In the genomic region with DNA sequence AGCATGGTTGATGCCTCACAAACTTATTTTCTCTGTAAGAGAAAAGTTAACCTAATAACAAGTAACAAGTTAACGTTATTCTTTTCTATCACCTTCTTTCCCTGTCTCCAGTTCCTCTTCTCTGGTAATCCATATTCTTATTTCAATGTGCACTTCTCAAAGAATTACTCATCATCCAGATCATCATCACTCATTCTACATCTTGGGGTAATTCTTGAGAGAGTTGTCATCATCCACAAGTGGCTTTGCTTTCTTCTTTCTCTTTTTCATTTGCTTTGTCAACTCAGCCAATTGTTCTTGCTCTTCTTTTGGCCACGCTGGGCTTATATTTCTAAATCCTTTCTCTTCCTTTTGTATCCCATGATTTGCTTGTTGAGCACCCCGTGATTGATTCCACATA, we compare ENCODE assay signal across 29 cellular contexts. TPM values are rescaled to one million over a fixed set of nuclear protein-coding genes. Genes with fewer than 3 reads are reported as not detected.
A peak's percentile ranks its signal among the peaks of the same experiment; 100 is the strongest.
DNase-seq lines count a peak whose midpoint lies in the region; ATAC-seq and TF ChIP-seq lines count a peak whose summit lies in the region.
"Had no signal": no experiment of that assay in that cellular context is flagged by ENCODE, and none has a peak within 500 bp of the region (broad histone marks: within the 10 kb centered on the region; RNA-seq: fewer than 3 reads in every experiment).

No MANE protein-coding gene starts in this region.

- H3K9ac ChIP-seq in fibroblast of lung (ENCODE audit: insufficient read depth, low read length) = no peak overlapping the region

- H3K36me3 ChIP-seq in PC-9 (ENCODE audit: low read depth) (no peaks in the 10 kb centered on the region), fibroblast of lung (ENCODE audit: control insufficient read depth, insufficient read depth, low read length) (no peaks in the 10 kb centered on the region), heart right ventricle (no peaks in the 10 kb centered on the region)
- H3K36me3 ChIP-seq: adrenal gland, stomach, tibial artery had no signal

- H3K9me3 Mint-ChIP-seq in activated CD4-positive, alpha-beta T cell treated with anti-CD3 and anti-CD28 coated beads for 36 hours (ENCODE audit: low read depth) = no peaks in the 10 kb centered on the region
- H3K9me3 Mint-ChIP-seq in activated CD4-positive, alpha-beta T cell treated with anti-CD3 and anti-CD28 coated beads, Interleukin-2, amount 10 ng/mL, durations not matched to agents 7 days and 5 days = no peaks in the 10 kb centered on the region
- no peaks in the 10 kb centered on the region for H3K9me3 Mint-ChIP-seq in stimulated activated memory B cell treated with anti-CD40 and anti-IgM and Interleukin-4, amounts not matched to agents 10 μg/mL and 1 μg/mL and 100 μg/mL, for 72 hours
- H3K9me3 Mint-ChIP-seq: activated naive CD4-positive, alpha-beta T cell treated with anti-CD3 and anti-CD28 coated beads for 36 hours; CD8-positive, alpha-beta memory T cell; effector memory CD8-positive, alpha-beta T cell; naive thymus-derived CD4-positive, alpha-beta T cell had no signal

- intact Hi-C loops in activated CD4-positive, alpha-beta T cell treated with anti-CD3 and anti-CD28 coated beads for 36 hours (cut with DNase I, micrococcal nuclease) = no loop called here
- intact Hi-C loops in PC-9 (cut with micrococcal nuclease; ENCODE audit: unreplicated experiment) = no loop called here
- intact Hi-C loops in heart right ventricle (cut with DNase I) = no loop called here

- TF ChIP-seq CTCF in PC-9 (conservative IDR thresholded peaks at IDR 0.05) = no peak
- TF ChIP-seq CTCF in fibroblast of lung (conservative IDR thresholded peaks at IDR 0.05 in 1 of 2, IDR thresholded peaks at IDR 0.05 in 1 of 2; ENCODE audit: low read depth in 1 of 2, low read length in 2 of 2) = no peak
- no peak for TF ChIP-seq CTCF in heart right ventricle (IDR thresholded peaks at IDR 0.05)

- no peaks in the 10 kb centered on the region for H3K9me2 ChIP-seq in PC-9 (ENCODE audit: insufficient read depth)

- peak; percentile 63 for ATAC-seq in activated CD4-positive, alpha-beta T cell treated with anti-CD3 and anti-CD28 coated beads for 36 hours
- ATAC-seq in stimulated activated memory B cell treated with anti-CD40 and anti-IgM and Interleukin-4, amounts not matched to agents 10 μg/mL and 1 μg/mL and 100 μg/mL, for 72 hours = no peak
- no peak for ATAC-seq in heart right ventricle
- ATAC-seq in HG02623 (IDR thresholded peaks at IDR 0.05; ENCODE audit: unreplicated experiment) = no peak
- no peak for ATAC-seq in HG03196 (IDR thresholded peaks at IDR 0.05; ENCODE audit: unreplicated experiment)
- ATAC-seq: effector memory CD8-positive, alpha-beta T cell; esophagus mucosa; K562; naive thymus-derived CD4-positive, alpha-beta T cell had no signal

- peaks cover 9% of the 10 kb centered on the region for H3K4me1 Mint-ChIP-seq in activated CD4-positive, alpha-beta T cell treated with anti-CD3 and anti-CD28 coated beads for 36 hours
- no peaks in the 10 kb centered on the region for H3K4me1 Mint-ChIP-seq in activated CD4-positive, alpha-beta T cell treated with anti-CD3 and anti-CD28 coated beads, Interleukin-2, amount 10 ng/mL, durations not matched to agents 7 days and 5 days
- H3K4me1 Mint-ChIP-seq in stimulated activated memory B cell treated with anti-CD40 and anti-IgM and Interleukin-4, amounts not matched to agents 10 μg/mL and 1 μg/mL and 100 μg/mL, for 72 hours = no peaks in the 10 kb centered on the region
- H3K4me1 Mint-ChIP-seq: B cell; CD8-positive, alpha-beta memory T cell had no signal

- H3K27ac ChIP-seq in PC-9 (no peak overlapping the region), fibroblast of lung (ENCODE audit: insufficient read depth, low read length) (no peak overlapping the region), heart right ventricle (no peak overlapping the region)
- H3K27ac ChIP-seq: adrenal gland, stomach, tibial artery had no signal

- no peak for DNase-seq in activated CD4-positive, alpha-beta T cell treated with anti-CD3 and anti-CD28 coated beads for 36 hours
- no peak for DNase-seq in activated CD4-positive, alpha-beta T cell treated with anti-CD3 and anti-CD28 coated beads, Interleukin-2, amount 10 ng/mL, durations not matched to agents 7 days and 5 days
- DNase-seq in PC-9 (no peak), fibroblast of lung (ENCODE audit: low read depth in 2 of 2) (peak in 1 of 2 donors; percentile 61), heart right ventricle (no peak)
- DNase-seq: activated CD4-positive, alpha-beta T cell treated with anti-CD3 and anti-CD28 coated beads, Interleukin-2, amount 50 U/mL, for 1 hour; activated naive CD4-positive, alpha-beta T cell treated with anti-CD3 and anti-CD28 coated beads for 36 hours; adrenal gland; CD8-positive, alpha-beta memory T cell; cortex of kidney; effector memory CD8-positive, alpha-beta T cell; H7; midbrain; naive thymus-derived CD4-positive, alpha-beta T cell; NCI-H1417; NCI-H2081 treated with DMSO at 0.1 percent for 48 hours; NCI-H345; OCI-M1; SHP77; stomach; SW 1271; T-helper 9 cell; tibial artery had no signal

- H3K36me3 Mint-ChIP-seq in activated CD4-positive, alpha-beta T cell treated with anti-CD3 and anti-CD28 coated beads for 36 hours (ENCODE audit: low read depth) = no peaks in the 10 kb centered on the region
- H3K36me3 Mint-ChIP-seq in activated CD4-positive, alpha-beta T cell treated with anti-CD3 and anti-CD28 coated beads, Interleukin-2, amount 10 ng/mL, durations not matched to agents 7 days and 5 days (ENCODE audit: low read depth) = no peaks in the 10 kb centered on the region
- no peaks in the 10 kb centered on the region for H3K36me3 Mint-ChIP-seq in stimulated activated memory B cell treated with anti-CD40 and anti-IgM and Interleukin-4, amounts not matched to agents 10 μg/mL and 1 μg/mL and 100 μg/mL, for 72 hours
- H3K36me3 Mint-ChIP-seq: CD8-positive, alpha-beta memory T cell; naive thymus-derived CD4-positive, alpha-beta T cell had no signal

- H2AFZ ChIP-seq in PC-9 = peak overlapping the region; percentile 55; the same call in 1 of the 2 replicates
- no peak overlapping the region for H2AFZ ChIP-seq in fibroblast of lung (ENCODE audit: low read length)

- H3K27me3 ChIP-seq in PC-9 (ENCODE audit: insufficient read depth, low read depth) (no peaks in the 10 kb centered on the region), fibroblast of lung (ENCODE audit: control insufficient read depth, insufficient read depth, low read length) (no peaks in the 10 kb centered on the region), heart right ventricle (peaks cover 0 to 4% (median 0%) of the 10 kb centered on the region in 7 donors)
- H3K27me3 ChIP-seq: adrenal gland, stomach had no signal

- H3K79me2 ChIP-seq in PC-9 (ENCODE audit: low read depth) (no peaks in the 10 kb centered on the region), fibroblast of lung (ENCODE audit: control insufficient read depth, insufficient read depth, low read length) (no peaks in the 10 kb centered on the region)

- H3K4me1 ChIP-seq in PC-9 (replicated peaks; ENCODE audit: insufficient read depth) = peaks cover 19% of the 10 kb centered on the region
- H3K4me1 ChIP-seq in fibroblast of lung (ENCODE audit: control insufficient read depth, extremely low read depth, insufficient read depth, low read length) = peaks cover 3% of the 10 kb centered on the region
- no peaks in the 10 kb centered on the region for H3K4me1 ChIP-seq in heart right ventricle
- H3K4me1 ChIP-seq: adrenal gland, stomach, tibial artery had no signal

- H4K20me1 ChIP-seq in PC-9 (ENCODE audit: insufficient read depth) (no peaks in the 10 kb centered on the region), fibroblast of lung (ENCODE audit: control insufficient read depth, extremely low read depth, insufficient read depth, low read length) (no peaks in the 10 kb centered on the region)

- H3K4me3 ChIP-seq in PC-9 = no peak overlapping the region
- H3K4me3 ChIP-seq in fibroblast of lung (replicated peaks in 1 of 4; ENCODE audit: control extremely low read depth in 1 of 4, insufficient read depth in 1 of 4, low read depth in 3 of 4, low read length in 4 of 4) = no peak overlapping the region
- H3K4me3 ChIP-seq in heart right ventricle = no peak overlapping the region
- H3K4me3 ChIP-seq: adrenal gland, K562, stomach, tibial artery had no signal

- H3K4me2 ChIP-seq in PC-9 = no peak overlapping the region
- H3K4me2 ChIP-seq in fibroblast of lung (ENCODE audit: extremely low read depth, insufficient read depth, low read length) = peak overlapping the region; percentile 8

- H3K27me3 Mint-ChIP-seq in activated CD4-positive, alpha-beta T cell treated with anti-CD3 and anti-CD28 coated beads for 36 hours = no peaks in the 10 kb centered on the region
- peaks cover 3% of the 10 kb centered on the region for H3K27me3 Mint-ChIP-seq in activated CD4-positive, alpha-beta T cell treated with anti-CD3 and anti-CD28 coated beads, Interleukin-2, amount 10 ng/mL, durations not matched to agents 7 days and 5 days
- H3K27me3 Mint-ChIP-seq in stimulated activated memory B cell treated with anti-CD40 and anti-IgM and Interleukin-4, amounts not matched to agents 10 μg/mL and 1 μg/mL and 100 μg/mL, for 72 hours = no peaks in the 10 kb centered on the region
- H3K27me3 Mint-ChIP-seq: B cell had no signal

- WGBS in heart right ventricle, 2 donors = 79 to 81% methylated on average over 3 of the region's 3 CpGs

- H3K27ac Mint-ChIP-seq in activated CD4-positive, alpha-beta T cell treated with anti-CD3 and anti-CD28 coated beads for 36 hours = peak overlapping the region; percentile 3
- no peak overlapping the region for H3K27ac Mint-ChIP-seq in activated CD4-positive, alpha-beta T cell treated with anti-CD3 and anti-CD28 coated beads, Interleukin-2, amount 10 ng/mL, durations not matched to agents 7 days and 5 days
- H3K27ac Mint-ChIP-seq in stimulated activated memory B cell treated with anti-CD40 and anti-IgM and Interleukin-4, amounts not matched to agents 10 μg/mL and 1 μg/mL and 100 μg/mL, for 72 hours = peak overlapping the region; percentile 15
- H3K27ac Mint-ChIP-seq: activated naive CD4-positive, alpha-beta T cell treated with anti-CD3 and anti-CD28 coated beads for 36 hours; B cell; CD8-positive, alpha-beta memory T cell; effector memory CD8-positive, alpha-beta T cell; naive thymus-derived CD4-positive, alpha-beta T cell had no signal

- no peaks in the 10 kb centered on the region for H3K9me3 ChIP-seq in PC-9 (ENCODE audit: insufficient read depth, low read depth)
- no peaks in the 10 kb centered on the region for H3K9me3 ChIP-seq in fibroblast of lung (ENCODE audit: control insufficient read depth, insufficient read depth, low read depth, low read length)
- no peaks in the 10 kb centered on the region for H3K9me3 ChIP-seq in heart right ventricle
- H3K9me3 ChIP-seq: adrenal gland, stomach, tibial artery had no signal

- CTCF ChIA-PET in activated CD4-positive, alpha-beta T cell treated with anti-CD3 and anti-CD28 coated beads for 36 hours (lab: Charles Lee) = interaction anchor here (0.5 to 1.0 kb wide), 2 partner anchors 13 to 343 kb away, joined by 3 read pairs; no protein-coding TSS in a partner anchor
- CTCF ChIA-PET in activated CD4-positive, alpha-beta T cell treated with anti-CD3 and anti-CD28 coated beads, Interleukin-2, amount 10 ng/mL, durations not matched to agents 7 days and 5 days (lab: Charles Lee) = no interaction called here
- CTCF ChIA-PET in PC-9 (lab: Charles Lee) = no interaction called here

- H3F3A ChIP-seq in PC-9 (ENCODE audit: insufficient read depth, low read depth) = peaks cover 18% of the 10 kb centered on the region

- POLR2A ChIA-PET in activated CD4-positive, alpha-beta T cell treated with anti-CD3 and anti-CD28 coated beads for 36 hours (lab: Charles Lee) = interaction anchor here (0.6 kb wide), 1 partner anchor 136 kb away, joined by 3 read pairs; no protein-coding TSS in a partner anchor
- POLR2A ChIA-PET in activated CD4-positive, alpha-beta T cell treated with anti-CD3 and anti-CD28 coated beads, Interleukin-2, amount 10 ng/mL, durations not matched to agents 7 days and 5 days (lab: Charles Lee) = no interaction called here
- POLR2A ChIA-PET in PC-9 (lab: Charles Lee; ENCODE audit: unreplicated experiment) = no interaction called here

- BruUV-seq in PC-9 (replicated peaks; lab: Mats Ljungman, UMichigan) = no TSS peak

- H3K4me3 Mint-ChIP-seq in activated CD4-positive, alpha-beta T cell treated with anti-CD3 and anti-CD28 coated beads for 36 hours = no peak overlapping the region
- H3K4me3 Mint-ChIP-seq in activated CD4-positive, alpha-beta T cell treated with anti-CD3 and anti-CD28 coated beads, Interleukin-2, amount 10 ng/mL, durations not matched to agents 7 days and 5 days = no peak overlapping the region
- no peak overlapping the region for H3K4me3 Mint-ChIP-seq in stimulated activated memory B cell treated with anti-CD40 and anti-IgM and Interleukin-4, amounts not matched to agents 10 μg/mL and 1 μg/mL and 100 μg/mL, for 72 hours
- H3K4me3 Mint-ChIP-seq: activated naive CD4-positive, alpha-beta T cell treated with anti-CD3 and anti-CD28 coated beads for 36 hours; B cell; CD8-positive, alpha-beta memory T cell; effector memory CD8-positive, alpha-beta T cell; naive thymus-derived CD4-positive, alpha-beta T cell had no signal

RNA-seq across cellular contexts. Expression of a gene that starts 20.8 kb away (rescaled TPM):
- total RNA-seq in activated CD4-positive, alpha-beta T cell treated with anti-CD3 and anti-CD28 coated beads for 36 hours = 10 to 100 TPM; 27.0 to 36.0 TPM
- 10 to 100 TPM; 39.2 to 44.2 TPM for total RNA-seq in activated CD4-positive, alpha-beta T cell treated with anti-CD3 and anti-CD28 coated beads, Interleukin-2, amount 10 ng/mL, durations not matched to agents 7 days and 5 days
- total RNA-seq in PC-9 (2021) (30.2 and 37.7 TPM in 2 replicates), fibroblast of lung (12.6 and 19.3 TPM in 2 replicates), heart right ventricle (10 to 100 TPM; 21.2 to 28.7 (median 24.4) TPM)
- polyA plus RNA-seq in fibroblast of lung (19.2 and 20.9 TPM in 2 replicates), heart right ventricle (1 to 10 TPM; 6.0 to 7.9 TPM)
- 16.2 and 17.0 TPM in 2 replicates for polyA plus RNA-seq in fibroblast of lung (2012)
- polyA minus RNA-seq in fibroblast of lung (ENCODE audit: low replicate concordance) = 26.2 and 41.4 TPM in 2 replicates

RNA-seq across cellular contexts. Expression of a gene that starts 33.2 kb away (rescaled TPM):
- 10 to 100 TPM; 85.6 to 85.9 TPM for total RNA-seq in activated CD4-positive, alpha-beta T cell treated with anti-CD3 and anti-CD28 coated beads for 36 hours
- total RNA-seq in activated CD4-positive, alpha-beta T cell treated with anti-CD3 and anti-CD28 coated beads, Interleukin-2, amount 10 ng/mL, durations not matched to agents 7 days and 5 days = 100 to 1,000 TPM; 116 to 128 TPM
- total RNA-seq in PC-9 (2021) (81.4 and 110 TPM in 2 replicates), fibroblast of lung (57.0 and 67.2 TPM in 2 replicates), heart right ventricle (10 to 100 TPM; 37.8 to 65.0 (median 44.4) TPM)
- polyA plus RNA-seq in fibroblast of lung (19.3 and 27.2 TPM in 2 replicates), heart right ventricle (10 to 100 TPM; 33.4 to 74.8 TPM)
- polyA plus RNA-seq in fibroblast of lung (2012) = 42.8 and 44.9 TPM in 2 replicates
- polyA minus RNA-seq in fibroblast of lung (ENCODE audit: low replicate concordance) = 1.5 and 12.5 TPM in 2 replicates
